Comparison of ENCODE assay signal across 12 cellular contexts in the genomic region with DNA sequence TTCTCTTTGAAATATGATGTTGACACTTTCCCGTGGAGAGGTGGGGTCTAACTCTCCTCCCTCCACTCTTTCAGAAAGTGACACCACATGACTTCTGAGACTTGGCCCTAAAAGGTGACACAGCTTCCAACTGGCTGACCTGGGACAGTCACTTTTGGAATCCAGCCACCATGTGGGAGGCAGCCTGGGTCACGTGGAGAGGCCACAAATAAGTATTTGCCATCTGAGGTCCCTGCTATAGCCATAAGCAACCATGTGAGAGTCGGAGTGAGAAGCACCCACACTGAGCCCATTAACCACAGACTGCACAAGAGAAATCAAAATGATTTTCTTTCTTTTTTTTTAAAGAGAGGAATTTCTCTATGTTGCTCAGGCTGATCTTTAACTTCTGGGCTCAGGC. TPM values are rescaled to one million over a fixed set of nuclear protein-coding genes. Genes with fewer than 3 reads are reported as not detected.
A peak's percentile ranks its signal among the peaks of the same experiment; 100 is the strongest.
DNase-seq lines count a peak whose midpoint lies in the region; ATAC-seq and TF ChIP-seq lines count a peak whose summit lies in the region.
"Had no signal": no experiment of that assay in that cellular context is flagged by ENCODE, and none has a peak within 500 bp of the region (broad histone marks: within the 10 kb centered on the region; RNA-seq: fewer than 3 reads in every experiment).

No MANE protein-coding gene starts in this region.

- dilution Hi-C loops in mammary epithelial cell (cut with HindIII; ENCODE audit: low sequenced_read_pairs) = no loop called here

- H3K9me3 Mint-ChIP-seq in MCF 10A (ENCODE audit: unreplicated experiment) = no peaks in the 10 kb centered on the region
- no peaks in the 10 kb centered on the region for H3K9me3 Mint-ChIP-seq in T-helper 2 cell treated with Interferon-gamma antibody and Interleukin-4, amounts not matched to agents 5 μg/mL and 100 μg/mL, for 36 hours
- H3K9me3 Mint-ChIP-seq: HFFc6 had no signal

- TF ChIP-seq CTCF in MCF 10A (IDR thresholded peaks at IDR 0.05; ENCODE audit: unreplicated experiment) = no peak
- no peak for TF ChIP-seq CTCF in mammary epithelial cell (conservative IDR thresholded peaks at IDR 0.05 in 1 of 2, IDR thresholded peaks at IDR 0.05 in 1 of 2; ENCODE audit: extremely low read depth in 1 of 2, insufficient read depth in 1 of 2, low read depth in 1 of 2, low read length in 2 of 2)
- TF ChIP-seq CTCF in body of pancreas (IDR thresholded peaks at IDR 0.05) = no peak
- no peak for TF ChIP-seq CTCF in lung (IDR thresholded peaks at IDR 0.05; ENCODE audit: control extremely low read depth, extremely low read depth)
- no peak for TF ChIP-seq CTCF in thyroid gland (IDR thresholded peaks at IDR 0.05)
- no peak for TF ChIP-seq CTCF in smooth muscle cell (IDR thresholded peaks at IDR 0.05; ENCODE audit: borderline replicate concordance, insufficient read depth, poor library complexity, severe bottlenecking)

- TF ChIP-seq POLR2A in body of pancreas (IDR thresholded peaks at IDR 0.05) (peak in 1 of 3 donors; percentile 9), thyroid gland (IDR thresholded peaks at IDR 0.05) (peak in 1 of 2 donors; percentile 30)

- H3K27me3 Mint-ChIP-seq in MCF 10A (ENCODE audit: insufficient read depth, unreplicated experiment) = no peaks in the 10 kb centered on the region
- no peaks in the 10 kb centered on the region for H3K27me3 Mint-ChIP-seq in T-helper 2 cell treated with Interferon-gamma antibody and Interleukin-4, amounts not matched to agents 5 μg/mL and 100 μg/mL, for 36 hours (ENCODE audit: low read depth)

- H3K9ac ChIP-seq in mammary epithelial cell (ENCODE audit: insufficient read depth, low read length) (no peak overlapping the region), smooth muscle cell (ENCODE audit: low read depth) (no peak overlapping the region)

- H3K4me3 Mint-ChIP-seq in MCF 10A (ENCODE audit: unreplicated experiment) = no peak overlapping the region
- H3K4me3 Mint-ChIP-seq in T-helper 2 cell treated with Interferon-gamma antibody and Interleukin-4, amounts not matched to agents 5 μg/mL and 100 μg/mL, for 36 hours = no peak overlapping the region
- H3K4me3 Mint-ChIP-seq: HFFc6 had no signal

- H3K4me3 ChIP-seq in mammary epithelial cell (replicated peaks in 1 of 3; ENCODE audit: insufficient read depth in 1 of 3, low read depth in 2 of 3, low read length in 3 of 3) (no peak overlapping the region), body of pancreas (no peak overlapping the region), lung (no peak overlapping the region), thyroid gland (replicated peaks in 1 of 3) (no peak overlapping the region), smooth muscle cell (no peak overlapping the region)

- H3K79me2 ChIP-seq in mammary epithelial cell (ENCODE audit: insufficient read depth, low read length) (peaks cover 4% of the 10 kb centered on the region), smooth muscle cell (ENCODE audit: low read depth) (peaks cover 3% of the 10 kb centered on the region)

- peaks cover 4% of the 10 kb centered on the region for H3F3A ChIP-seq in smooth muscle cell (ENCODE audit: low read depth)

- peaks cover 3% of the 10 kb centered on the region for H3K36me3 Mint-ChIP-seq in MCF 10A (ENCODE audit: insufficient read depth, unreplicated experiment)
- H3K36me3 Mint-ChIP-seq in T-helper 2 cell treated with Interferon-gamma antibody and Interleukin-4, amounts not matched to agents 5 μg/mL and 100 μg/mL, for 36 hours (ENCODE audit: low read depth) = peaks cover 3% of the 10 kb centered on the region

- no TSS peak for BruUV-seq in MCF 10A (replicated peaks; lab: Mats Ljungman, UMichigan)
- no TSS peak for BruUV-seq in mammary epithelial cell (replicated peaks; lab: Mats Ljungman, UMichigan)

- H3K27ac Mint-ChIP-seq in MCF 10A (ENCODE audit: low read depth, unreplicated experiment) = peak overlapping the region; percentile 85
- no peak overlapping the region for H3K27ac Mint-ChIP-seq in T-helper 2 cell treated with Interferon-gamma antibody and Interleukin-4, amounts not matched to agents 5 μg/mL and 100 μg/mL, for 36 hours
- H3K27ac Mint-ChIP-seq: HFFc6 had no signal

- in situ Hi-C loops in mammary epithelial cell (cut with MboI; ENCODE audit: low sequenced_read_pairs in 2 of 2) = no loop called here

- H4K20me1 ChIP-seq in mammary epithelial cell (ENCODE audit: insufficient read depth, low read length) (no peaks in the 10 kb centered on the region), smooth muscle cell (ENCODE audit: low read depth) (no peaks in the 10 kb centered on the region)

- H3K36me3 ChIP-seq in mammary epithelial cell (ENCODE audit: insufficient read depth, low read length) (no peaks in the 10 kb centered on the region), body of pancreas (replicated peaks in 1 of 2; ENCODE audit: insufficient read depth in 1 of 2, low read depth in 2 of 2) (no peaks in the 10 kb centered on the region), lung (ENCODE audit: control insufficient read depth in 2 of 2, insufficient read depth in 2 of 2, low read length in 2 of 2) (no peaks in the 10 kb centered on the region), thyroid gland (no peaks in the 10 kb centered on the region), smooth muscle cell (ENCODE audit: low read depth) (no peaks in the 10 kb centered on the region)
- H3K36me3 ChIP-seq: WERI-Rb-1 had no signal

- POLR2A ChIA-PET in MCF 10A (lab: Yijun Ruan, JAX) = interaction anchor here (0.8 to 1.9 kb wide), 2 partner anchors 30 to 316 kb away, joined by 3 to 7 read pairs; no protein-coding TSS in a partner anchor

- H3K4me2 ChIP-seq in mammary epithelial cell (ENCODE audit: insufficient read depth, low read depth, low read length) (no peak overlapping the region), smooth muscle cell (no peak overlapping the region)

- peaks cover 40% of the 10 kb centered on the region for H3K4me1 Mint-ChIP-seq in MCF 10A (ENCODE audit: insufficient read depth, unreplicated experiment)
- peaks cover 23% of the 10 kb centered on the region for H3K4me1 Mint-ChIP-seq in T-helper 2 cell treated with Interferon-gamma antibody and Interleukin-4, amounts not matched to agents 5 μg/mL and 100 μg/mL, for 36 hours (ENCODE audit: low read depth)

- CTCF ChIA-PET in MCF 10A (lab: Yijun Ruan, JAX) = interaction anchor here (0.6 to 2.4 kb wide), 8 partner anchors 10 to 388 kb away, joined by 3 to 9 read pairs (median 3); no protein-coding TSS in a partner anchor
- CTCF ChIA-PET in mammary epithelial cell (lab: Charles Lee; ENCODE audit: low non-redundant PET) = no interaction called here

- no peak overlapping the region for H3K27ac ChIP-seq in mammary epithelial cell (ENCODE audit: insufficient read depth, low read depth, low read length)
- peak overlapping the region; percentile 50 to 75 (median 70) for H3K27ac ChIP-seq in body of pancreas
- H3K27ac ChIP-seq in lung (ENCODE audit: low read depth in 1 of 2, low read length in 1 of 2) = peak overlapping the region; percentile 9 to 14
- peak overlapping the region; percentile 74 to 84 (median 78) for H3K27ac ChIP-seq in thyroid gland
- H3K27ac ChIP-seq in smooth muscle cell (ENCODE audit: low read depth) = no peak overlapping the region
- H3K27ac ChIP-seq: WERI-Rb-1 had no signal

- H3K27me3 ChIP-seq in mammary epithelial cell (ENCODE audit: insufficient read depth, low read length) (no peaks in the 10 kb centered on the region), body of pancreas (no peaks in the 10 kb centered on the region), lung (ENCODE audit: control insufficient read depth, insufficient read depth) (no peaks in the 10 kb centered on the region), thyroid gland (no peaks in the 10 kb centered on the region), smooth muscle cell (ENCODE audit: low read depth) (no peaks in the 10 kb centered on the region)

- 16% methylated on average over 3 of the region's 3 CpGs for WGBS in mammary epithelial cell (ENCODE audit: low coverage, missing lambda C conversion rate)
- WGBS in body of pancreas, 2 donors = 6% methylated on average over 3 of the region's 3 CpGs
- WGBS in lung, 2 donors = 18 to 30% methylated on average over 3 of the region's 3 CpGs
- WGBS in thyroid gland, 2 donors = 13 to 22% methylated on average over 3 of the region's 3 CpGs
- WGBS in smooth muscle cell (ENCODE audit: low lambda C conversion rate) = 74% methylated on average over 3 of the region's 3 CpGs

- H3K9me3 ChIP-seq in mammary epithelial cell (replicated peaks; ENCODE audit: insufficient read depth, low read length) (no peaks in the 10 kb centered on the region), body of pancreas (no peaks in the 10 kb centered on the region), lung (ENCODE audit: control insufficient read depth in 2 of 2, insufficient read depth in 1 of 2, low read length in 1 of 2) (no peaks in the 10 kb centered on the region), thyroid gland (no peaks in the 10 kb centered on the region), smooth muscle cell (replicated peaks; ENCODE audit: low read depth) (no peaks in the 10 kb centered on the region)

- ATAC-seq in body of pancreas (peak; percentile 32), lung (ENCODE audit: insufficient read depth, low FRiP score) (no peak)

- no peak overlapping the region for H2AFZ ChIP-seq in mammary epithelial cell (ENCODE audit: low read depth, low read length)
- no peak overlapping the region for H2AFZ ChIP-seq in smooth muscle cell (ENCODE audit: low read depth)

- peaks cover 47% of the 10 kb centered on the region for H3K4me1 ChIP-seq in mammary epithelial cell (ENCODE audit: insufficient read depth, low read length)
- peaks cover 28% of the 10 kb centered on the region for H3K4me1 ChIP-seq in body of pancreas
- peaks cover 0 to 28% of the 10 kb centered on the region in 2 donors for H3K4me1 ChIP-seq in lung (ENCODE audit: control insufficient read depth in 2 of 2, insufficient read depth in 2 of 2, low read length in 2 of 2)
- peaks cover 18 to 64% of the 10 kb centered on the region in 2 donors for H3K4me1 ChIP-seq in thyroid gland
- no peaks in the 10 kb centered on the region for H3K4me1 ChIP-seq in smooth muscle cell (ENCODE audit: low read depth)

- DNase-seq in MCF 10A (ENCODE audit: unreplicated experiment) (no peak), mammary epithelial cell (no peak), body of pancreas (peak; percentile 55 to 78 (median 74)), lung (ENCODE audit: low spot score) (peak; percentile 72), thyroid gland (peak; percentile 85), smooth muscle cell (lab: John Stamatoyannopoulos, UW; ENCODE audit: unreplicated experiment) (no peak), middle frontal gyrus (ENCODE audit: extremely low spot score, low spot score) (no peak)
- no peak for DNase-seq in T-helper 2 cell treated with Interferon-gamma antibody and Interleukin-4, amounts not matched to agents 5 μg/mL and 100 μg/mL, for 36 hours (ENCODE audit: low spot score)
- DNase-seq: activated T-cell treated with anti-CD3 and anti-CD28 coated beads, Interleukin-2, amount 50 U/mL, for 48 hours; HFFc6; NCI-H510A; WERI-Rb-1 had no signal

- intact Hi-C loops in MCF 10A (cut with micrococcal nuclease) (loop anchor here (2.0 kb wide), 1 partner anchor 314 kb away; no protein-coding TSS in a partner anchor), mammary epithelial cell (cut with micrococcal nuclease) (loop anchor here (5.0 to 10.0 kb wide), 2 partner anchors 1256 to 1318 kb away; partner anchors contain the start of gene RUFY1), body of pancreas (cut with DNase I) (no loop called here), thyroid gland (cut with DNase I) (no loop called here)

RNA-seq across cellular contexts. Expression of gene PHYKPL, which starts 4.1 kb away (rescaled TPM):
- total RNA-seq in MCF 10A (2022) (112 and 115 TPM in 2 replicates), mammary epithelial cell (10 to 100 TPM; 14.8 to 25.2 TPM), body of pancreas (10 to 100 TPM; 47.0 to 76.5 TPM), lung (100 to 1,000 TPM in 1 of 2 donors, 10 to 100 TPM in 1; 99.6 to 100 TPM), thyroid gland (10 to 100 TPM; 61.7 to 90.9 (median 76.0) TPM), smooth muscle cell (15.7 and 17.1 TPM in 2 replicates)
- polyA plus RNA-seq in mammary epithelial cell (9.6 TPM), lung (10 to 100 TPM; 49.7 to 52.0 TPM), smooth muscle cell (27.8 and 34.2 TPM in 2 replicates)
- polyA minus RNA-seq in mammary epithelial cell = 12.2 TPM

RNA-seq across cellular contexts. Expression of gene HNRNPAB, which starts 32.4 kb away (rescaled TPM):
- total RNA-seq in MCF 10A (2022) = 313 and 364 TPM in 2 replicates
- 100 to 1,000 TPM in 1 of 2 donors, 10 to 100 TPM in 1; 68.8 to 243 TPM for total RNA-seq in mammary epithelial cell
- polyA plus RNA-seq in mammary epithelial cell = 158 TPM
- polyA minus RNA-seq in mammary epithelial cell = 162 TPM
- total RNA-seq in body of pancreas = 10 to 100 TPM; 42.0 to 73.8 TPM
- 100 to 1,000 TPM in 1 of 2 donors, 10 to 100 TPM in 1; 35.9 to 140 TPM for total RNA-seq in lung
- 100 to 1,000 TPM; 121 to 168 TPM for polyA plus RNA-seq in lung
- total RNA-seq in thyroid gland = 100 to 1,000 TPM in 2 of 4 donors, 10 to 100 TPM in 2; 65.0 to 111 (median 90.4) TPM
- total RNA-seq in smooth muscle cell = 79.3 and 83.0 TPM in 2 replicates
- polyA plus RNA-seq in smooth muscle cell = 169 and 170 TPM in 2 replicates

RNA-seq across cellular contexts. Expression of gene GMCL2, which starts 49.5 kb away (rescaled TPM):
- not detected in 2 replicates for total RNA-seq in MCF 10A (2022)
- total RNA-seq in mammary epithelial cell = not detected
- not detected for polyA plus RNA-seq in mammary epithelial cell
- not detected for polyA minus RNA-seq in mammary epithelial cell
- total RNA-seq in body of pancreas = not detected
- total RNA-seq in lung = not detected
- not detected for polyA plus RNA-seq in lung
- not detected for total RNA-seq in thyroid gland
- total RNA-seq in smooth muscle cell = 0.13 and 0.22 TPM in 2 replicates
- not detected in 2 replicates for polyA plus RNA-seq in smooth muscle cell
- total RNA-seq: HFFc6 had no signal

Comparison
In these comparisons a context has a peak if more than half of its experiments do, and no peak if none do; other contexts are left out.
1. DNase-seq: peak in body of pancreas (4 of 4), lung (single experiment) and thyroid gland (2 of 2); none in MCF 10A (single experiment), mammary epithelial cell (single experiment), smooth muscle cell (single experiment), middle frontal gyrus (single experiment) and T-helper 2 cell treated with Interferon-gamma antibody and Interleukin-4, amounts not matched to agents 5 μg/mL and 100 μg/mL, for 36 hours (single experiment).
2. H3K27ac ChIP-seq: peak in body of pancreas (4 of 4), lung (2 of 2) and thyroid gland (3 of 3); none in mammary epithelial cell (single experiment) and smooth muscle cell (single experiment).
3. intact Hi-C loops: an anchor here in MCF 10A (2.0 kb wide) and mammary epithelial cell (5.0 to 10.0 kb wide); none called in body of pancreas and thyroid gland.